In the genomic region with DNA sequence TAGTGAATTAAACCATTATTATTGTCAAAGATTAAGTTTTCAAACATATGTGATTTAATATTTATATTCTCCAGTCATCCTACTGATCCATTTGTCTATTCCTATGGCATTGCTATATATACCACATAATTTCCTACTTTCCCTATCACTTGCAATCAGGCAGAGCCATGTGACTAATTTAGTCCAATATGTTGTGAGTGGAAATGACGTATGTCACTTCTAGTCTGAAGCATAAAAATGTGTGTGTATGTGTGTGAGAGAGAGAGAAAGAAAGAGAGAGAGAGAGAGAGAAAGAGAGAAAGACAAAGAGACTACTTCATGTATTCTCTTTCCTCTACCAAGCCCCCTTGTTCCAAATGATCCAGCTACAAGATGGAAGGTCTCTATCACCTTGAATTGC, we compare ENCODE assay signal across 26 cellular contexts. TPM values are rescaled to one million over a fixed set of nuclear protein-coding genes. Genes with fewer than 3 reads are reported as not detected.
"Had no signal": no experiment of that assay in that cellular context is flagged by ENCODE, and none has a peak within 500 bp of the region (broad histone marks: within the 10 kb centered on the region; RNA-seq: fewer than 3 reads in every experiment).

No MANE protein-coding gene starts in this region.

- H3K27ac ChIP-seq: colonic mucosa, left lung, lower lobe of right lung, spleen, tibial nerve had no signal

- H3K27me3 ChIP-seq: colonic mucosa, left lung, spleen, tibial nerve had no signal

- H3K36me3 Mint-ChIP-seq: activated CD4-positive, alpha-beta memory T cell treated with anti-CD3 and anti-CD28 coated beads for 36 hours; natural killer cell treated with Interleukin-12 subunit alpha and Interleukin-12 subunit beta and Interleukin-15 and Interleukin-18, amount 100 ng/mL, for 72 hours had no signal

- H3K27ac Mint-ChIP-seq: activated CD4-positive, alpha-beta memory T cell treated with anti-CD3 and anti-CD28 coated beads for 36 hours; activated naive CD8-positive, alpha-beta T cell; activated T-cell treated with anti-CD3 and anti-CD28 coated beads, Interleukin-2, amount 50 U/mL, for 24 hours; natural killer cell treated with Interleukin-12 subunit alpha and Interleukin-12 subunit beta and Interleukin-15 and Interleukin-18, amount 100 ng/mL, for 72 hours had no signal

- FAIRE-seq: bronchial epithelial cell, frontal cortex had no signal

- DNase-seq: activated CD4-positive, alpha-beta memory T cell treated with anti-CD3 and anti-CD28 coated beads for 36 hours; activated CD4-positive, alpha-beta T cell treated with anti-CD3 and anti-CD28 coated beads for 4 hours; activated CD4-positive, CD25-positive, alpha-beta regulatory T cell; activated CD8-positive, alpha-beta memory T cell treated with anti-CD3 and anti-CD28 coated beads, Interleukin-2, amount 50 U/mL, for 4 hours; activated naive CD4-positive, alpha-beta T cell; activated T-cell treated with anti-CD3 and anti-CD28 coated beads, Interleukin-2, amount 50 U/mL, for 24 hours; anterior cingulate cortex; cerebellar nuclear complex; colonic mucosa; effector CD8-positive, alpha-beta T cell; kidney glomerular epithelial cell; left lung; lower lobe of right lung; mesendoderm; posterior cingulate gyrus; right cardiac atrium; spleen; stimulated activated naive CD4-positive, alpha-beta T cell treated with Interleukin-2 at 50 U/mL for 16 hours had no signal

- H3K9me3 Mint-ChIP-seq: activated CD4-positive, alpha-beta memory T cell treated with anti-CD3 and anti-CD28 coated beads for 36 hours; activated T-cell treated with anti-CD3 and anti-CD28 coated beads, Interleukin-2, amount 50 U/mL, for 24 hours had no signal

- H3K4me1 ChIP-seq: colonic mucosa, left lung, lower lobe of right lung, spleen, tibial nerve had no signal

- H3K9me3 ChIP-seq: colonic mucosa, left lung, lower lobe of right lung, spleen had no signal

- H3K4me3 Mint-ChIP-seq: activated CD4-positive, alpha-beta memory T cell treated with anti-CD3 and anti-CD28 coated beads for 36 hours; activated naive CD8-positive, alpha-beta T cell; activated T-cell treated with anti-CD3 and anti-CD28 coated beads, Interleukin-2, amount 50 U/mL, for 24 hours; natural killer cell treated with Interleukin-12 subunit alpha and Interleukin-12 subunit beta and Interleukin-15 and Interleukin-18, amount 100 ng/mL, for 72 hours had no signal

- H3K36me3 ChIP-seq: colonic mucosa, left lung, lower lobe of right lung, spleen, tibial nerve had no signal

- ATAC-seq: left lung; lower lobe of right lung; natural killer cell treated with Interleukin-12 subunit alpha and Interleukin-12 subunit beta and Interleukin-15 and Interleukin-18, amount 100 ng/mL, for 72 hours; right cardiac atrium had no signal

- H3K4me3 ChIP-seq: colonic mucosa, left lung, lower lobe of right lung, spleen, tibial nerve had no signal

RNA-seq across cellular contexts. Expression of gene TACR1, which starts 12.1 kb away (rescaled TPM):
- total RNA-seq: activated CD4-positive, alpha-beta memory T cell treated with anti-CD3 and anti-CD28 coated beads for 36 hours; activated CD8-positive, alpha-beta memory T cell treated with anti-CD3 and anti-CD28 coated beads for 36 hours; bronchial epithelial cell; dermis microvascular lymphatic vessel endothelial cell; epithelial cell of proximal tubule; natural killer cell treated with Interleukin-12 subunit alpha and Interleukin-12 subunit beta and Interleukin-15 and Interleukin-18, amount 100 ng/mL, for 72 hours had no signal
